In genomic region chr6:52049252-52050050, GRCh38 we compare ENCODE assay signal across 8 cellular contexts. TPM values are rescaled to one million over a fixed set of nuclear protein-coding genes. Genes with fewer than 3 reads are reported as not detected.
DNase-seq lines count a peak whose midpoint lies in the region; ATAC-seq and TF ChIP-seq lines count a peak whose summit lies in the region.

No MANE protein-coding gene starts in this region.

- no peak overlapping the region for H3K4ac ChIP-seq in mesenchymal stem cell (ENCODE audit: low read depth in 1 of 2, low read length in 2 of 2)

- no peak overlapping the region for H3K9ac ChIP-seq in mesenchymal stem cell (ENCODE audit: low read length)

- H3K23ac ChIP-seq in mesenchymal stem cell (ENCODE audit: low read length in 2 of 2): no peak overlapping the region

- H3K4me1 ChIP-seq in mesenchymal stem cell (ENCODE audit: control insufficient read depth, insufficient read depth, low read depth, low read length): peaks cover 4% of the 10 kb centered on the region

- 18% methylated on average over 2 of the region's 3 CpGs for WGBS in mesenchymal stem cell

- H2AK5ac ChIP-seq in mesenchymal stem cell (ENCODE audit: low read length, severe bottlenecking): peak overlapping the region; percentile 31

- H4K91ac ChIP-seq in mesenchymal stem cell (ENCODE audit: low read length): no peak overlapping the region

- H3K27ac ChIP-seq in mesenchymal stem cell (ENCODE audit: low read length, poor library complexity, severe bottlenecking): no peak overlapping the region

- H4K8ac ChIP-seq in mesenchymal stem cell (ENCODE audit: low read length): no peak overlapping the region

- no peak overlapping the region for H3K4me2 ChIP-seq in mesenchymal stem cell (ENCODE audit: low read length, poor library complexity, severe bottlenecking)

- H3K9me3 ChIP-seq in mesenchymal stem cell (ENCODE audit: control insufficient read depth, low read length): no peaks in the 10 kb centered on the region

- H2AFZ ChIP-seq in mesenchymal stem cell (ENCODE audit: low read depth, low read length): no peak overlapping the region

- H3K36me3 ChIP-seq in mesenchymal stem cell (ENCODE audit: control insufficient read depth in 1 of 2, insufficient read depth in 2 of 2, low read depth in 1 of 2, low read length in 2 of 2): peaks cover 0 to 3% of the 10 kb centered on the region in 2 experiments

- peaks cover 0 to 16% of the 10 kb centered on the region in 2 experiments for H3K27me3 ChIP-seq in mesenchymal stem cell (ENCODE audit: control insufficient read depth in 1 of 2, insufficient read depth in 1 of 2, low read length in 2 of 2)

- H2BK15ac ChIP-seq in mesenchymal stem cell (ENCODE audit: low read depth, poor library complexity, severe bottlenecking): no peak overlapping the region

- ATAC-seq in HG02610 (IDR thresholded peaks at IDR 0.05; ENCODE audit: unreplicated experiment): peak; percentile 48
- no peak for ATAC-seq in HG02571 (IDR thresholded peaks at IDR 0.05; ENCODE audit: unreplicated experiment)
- no peak for ATAC-seq in esophagus mucosa

- H3K14ac ChIP-seq in mesenchymal stem cell (ENCODE audit: low read length in 2 of 2): no peak overlapping the region

- H2BK120ac ChIP-seq in mesenchymal stem cell (ENCODE audit: low read depth, low read length): no peak overlapping the region

- H3K79me1 ChIP-seq in mesenchymal stem cell (replicated peaks; ENCODE audit: low read length, poor library complexity, severe bottlenecking): no peaks in the 10 kb centered on the region

- no peak overlapping the region for H3K18ac ChIP-seq in mesenchymal stem cell (ENCODE audit: low read depth in 1 of 2, low read length in 2 of 2)

- H2BK12ac ChIP-seq in mesenchymal stem cell (ENCODE audit: low read length in 2 of 2): no peak overlapping the region

- DNase-seq in NOMO-1 (lab: John Stamatoyannopoulos, UW; ENCODE audit: unreplicated experiment in 2 of 2): peak; percentile 1 to 49
- DNase-seq in NOMO-1 treated with dmso at 0.1 percent for 144 hours (lab: John Stamatoyannopoulos, UW; ENCODE audit: unreplicated experiment): no peak
- peak; percentile 54 for DNase-seq in NCI-H748 (lab: John Stamatoyannopoulos, UW; ENCODE audit: unreplicated experiment)
- DNase-seq in cardiac fibroblast (ENCODE audit: low read depth in 2 of 2): peak; percentile 48 to 59
- DNase-seq in mesenchymal stem cell: peak; percentile 36

- H2BK5ac ChIP-seq in mesenchymal stem cell (ENCODE audit: low read depth, low read length, poor library complexity, severe bottlenecking): no peak overlapping the region

- peak; percentile 57 for TF ChIP-seq CTCF in cardiac fibroblast (IDR thresholded peaks at IDR 0.05; ENCODE audit: low read depth, low read length)

- H3K4me3 ChIP-seq in cardiac fibroblast (replicated peaks in 1 of 2; ENCODE audit: low read depth in 2 of 2, low read length in 2 of 2): no peak overlapping the region
- H3K4me3 ChIP-seq in mesenchymal stem cell (ENCODE audit: insufficient read depth in 1 of 2, low read depth in 1 of 2, low read length in 2 of 2): no peak overlapping the region

RNA-seq across cellular contexts. Expression of gene PKHD1, which starts 38.0 kb away (rescaled TPM):
- not detected for polyA plus RNA-seq in mesenchymal stem cell (2013, experiment 1 of 2)
- not detected for polyA plus RNA-seq in mesenchymal stem cell (2013, experiment 2 of 2)
- 0.04 TPM for total RNA-seq in esophagus mucosa
